ENCODE assay signal across 20 cellular contexts in genomic region chr18:55821219-55821618, GRCh38.
DNase-seq lines count a peak whose midpoint lies in the region; ATAC-seq and TF ChIP-seq lines count a peak whose summit lies in the region.
"Had no signal": no experiment of that assay in that cellular context is flagged by ENCODE, and none has a peak within 500 bp of the region (broad histone marks: within the 10 kb centered on the region; RNA-seq: fewer than 3 reads in every experiment).

No MANE protein-coding gene starts in this region.

- WGBS in hepatocyte (ENCODE audit: low lambda C conversion rate, missing lambda C conversion rate) = 43% methylated on average over 2 of the region's 2 CpGs

- peak overlapping the region; percentile 8 for H2AFZ ChIP-seq in hepatocyte

- no peaks in the 10 kb centered on the region for H3K36me3 ChIP-seq in hepatocyte (replicated peaks; ENCODE audit: insufficient read depth, low read depth)
- no peaks in the 10 kb centered on the region for H3K36me3 ChIP-seq in skeletal muscle satellite cell (ENCODE audit: insufficient read depth, low read length)
- H3K36me3 ChIP-seq: heart left ventricle, right atrium auricular region, upper lobe of left lung, WERI-Rb-1 had no signal

- H3K27me3 ChIP-seq in hepatocyte = no peaks in the 10 kb centered on the region
- no peaks in the 10 kb centered on the region for H3K27me3 ChIP-seq in skeletal muscle satellite cell (ENCODE audit: control insufficient read depth, insufficient read depth, low read length)
- H3K27me3 ChIP-seq: body of pancreas, heart left ventricle, right atrium auricular region, upper lobe of left lung had no signal

- H3K9me3 ChIP-seq in hepatocyte (ENCODE audit: low read depth) (no peaks in the 10 kb centered on the region), skeletal muscle satellite cell (replicated peaks; ENCODE audit: low read length) (no peaks in the 10 kb centered on the region)
- H3K9me3 ChIP-seq: body of pancreas, right atrium auricular region, upper lobe of left lung had no signal

- H3K79me2 ChIP-seq in hepatocyte = no peaks in the 10 kb centered on the region

- ATAC-seq in HG02885 (IDR thresholded peaks at IDR 0.05; ENCODE audit: poor library complexity, unreplicated experiment) = no peak
- ATAC-seq: body of pancreas; CD8-positive, alpha-beta T cell; left lobe of liver; naive thymus-derived CD4-positive, alpha-beta T cell had no signal

- H4K20me1 ChIP-seq in hepatocyte (ENCODE audit: insufficient read depth, poor library complexity, severe bottlenecking) = no peaks in the 10 kb centered on the region

- no peak overlapping the region for H3K9ac ChIP-seq in skeletal muscle satellite cell (ENCODE audit: low read depth, low read length)

- H3K4me2 ChIP-seq in hepatocyte (no peak overlapping the region), skeletal muscle satellite cell (ENCODE audit: low read length) (peak overlapping the region; percentile 45)

- H3K4me3 ChIP-seq in astrocyte of the spinal cord (ENCODE audit: low read depth, low read length) = no peak overlapping the region
- H3K4me3 ChIP-seq in hepatocyte = no peak overlapping the region
- no peak overlapping the region for H3K4me3 ChIP-seq in skeletal muscle satellite cell (ENCODE audit: low read length)
- H3K4me3 ChIP-seq: body of pancreas, heart left ventricle, right atrium auricular region, upper lobe of left lung had no signal

- H3K27ac ChIP-seq in hepatocyte = no peak overlapping the region
- H3K27ac ChIP-seq: body of pancreas, heart left ventricle, right atrium auricular region, upper lobe of left lung, WERI-Rb-1 had no signal

- TF ChIP-seq CTCF in astrocyte of the spinal cord (IDR thresholded peaks at IDR 0.05; ENCODE audit: low read depth, low read length) (no peak), hepatocyte (IDR thresholded peaks at IDR 0.05; ENCODE audit: poor library complexity) (no peak)

- H3K9me2 ChIP-seq in hepatocyte (replicated peaks; ENCODE audit: insufficient read depth) = no peaks in the 10 kb centered on the region

- in situ Hi-C loops in astrocyte of the spinal cord (cut with HindIII; ENCODE audit: low sequenced_read_pairs) = no loop called here

- H3K4me1 ChIP-seq in hepatocyte (ENCODE audit: insufficient read depth) (peaks cover 5% of the 10 kb centered on the region), skeletal muscle satellite cell (ENCODE audit: control insufficient read depth, insufficient read depth, low read length) (peaks cover 15% of the 10 kb centered on the region)
- H3K4me1 ChIP-seq: body of pancreas, heart left ventricle, right atrium auricular region, upper lobe of left lung had no signal

- DNase-seq in HCEC 1CT (peak; percentile 32), astrocyte of the spinal cord (ENCODE audit: low read depth, low spot score) (peak; percentile 63), hepatocyte (ENCODE audit: low spot score) (no peak), SKM-1 (lab: John Stamatoyannopoulos, UW; ENCODE audit: unreplicated experiment) (no peak), NCI-H748 (lab: John Stamatoyannopoulos, UW; ENCODE audit: unreplicated experiment) (no peak), NCI-H2196 (lab: John Stamatoyannopoulos, UW; ENCODE audit: unreplicated experiment) (no peak)
- DNase-seq: activated effector memory CD4-positive, alpha-beta T cell treated with anti-CD3 and anti-CD28 coated beads, Interleukin-2, amount 50 U/mL, for 16 hours; body of pancreas; CD8-positive, alpha-beta T cell; heart left ventricle; naive thymus-derived CD4-positive, alpha-beta T cell; NCI-H1092 treated with DMSO at 0.1 percent for 48 hours; NCI-H345; stimulated activated CD4-positive, alpha-beta T cell treated with anti-CD3 and anti-CD28 coated beads, Interleukin-4, amount 100 ng/mL, for 1 hour; upper lobe of left lung; WERI-Rb-1 had no signal

Comparison
In these comparisons a context has a peak if more than half of its experiments do, and no peak if none do; other contexts are left out.
1. DNase-seq: peak in HCEC 1CT (single experiment) and astrocyte of the spinal cord (single experiment); none in hepatocyte (single experiment), SKM-1 (single experiment), NCI-H748 (single experiment) and NCI-H2196 (single experiment).